In genomic region chr5:100823812-100824211, GRCh38 we compare ENCODE assay signal across 20 cellular contexts.
DNase-seq lines count a peak whose midpoint lies in the region; ATAC-seq, FAIRE-seq and TF ChIP-seq lines count a peak whose summit lies in the region.
"Had no signal": no experiment of that assay in that cellular context is flagged by ENCODE, and none has a peak within 500 bp of the region (broad histone marks: within the 10 kb centered on the region; RNA-seq: fewer than 3 reads in every experiment).

No MANE protein-coding gene starts in this region.

- no peaks in the 10 kb centered on the region for H4K20me1 ChIP-seq in H9 (ENCODE audit: control insufficient read depth, insufficient read depth, insufficient read length)

- no peak overlapping the region for H2BK120ac ChIP-seq in H9 (ENCODE audit: low read depth, low read length, poor library complexity, severe bottlenecking)

- TF ChIP-seq POLR2A in tibial nerve (IDR thresholded peaks at IDR 0.05), result no peak

- ATAC-seq in T-helper 17 cell, result no peak

- no peak overlapping the region for H3K56ac ChIP-seq in H9 (ENCODE audit: insufficient read length, low read depth, low read length)

- H3K4me3 Mint-ChIP-seq in H9 (no peak overlapping the region), T-helper 17 cell (no peak overlapping the region)
- H3K4me3 Mint-ChIP-seq: B cell; CD4-positive, alpha-beta T cell had no signal

- FAIRE-seq in GM19239 (lab: Jason Lieb, UNC), result peak; percentile 35
- FAIRE-seq: A204.1, GM12892 had no signal

- H2BK20ac ChIP-seq in H9 (ENCODE audit: low read depth, low read length, poor library complexity, severe bottlenecking), result no peak overlapping the region

- TF ChIP-seq EP300 in tibial nerve (IDR thresholded peaks at IDR 0.05), result no peak

- H2AK5ac ChIP-seq in H9 (ENCODE audit: insufficient read length, low read length), result no peak overlapping the region

- no peaks in the 10 kb centered on the region for H3K36me3 ChIP-seq in tibial nerve
- H3K36me3 ChIP-seq in effector memory CD4-positive, alpha-beta T cell (ENCODE audit: control insufficient read depth, insufficient read depth, low read length), result no peaks in the 10 kb centered on the region
- H3K36me3 ChIP-seq: HAP-1 had no signal

- H4K5ac ChIP-seq in H9 (ENCODE audit: insufficient read length, low read depth, low read length), result no peak overlapping the region

- DNase-seq in GM19239 (ENCODE audit: insufficient read length, low spot score), result no peak
- no peak for DNase-seq in H9
- DNase-seq in T-helper 17 cell, result no peak
- no peak for DNase-seq in epithelial cell of prostate (ENCODE audit: low read depth, low spot score)
- DNase-seq in tibial nerve (ENCODE audit: low spot score in 2 of 2), result no peak
- DNase-seq in OCI-M2 (lab: John Stamatoyannopoulos, UW; ENCODE audit: unreplicated experiment), result no peak
- no peak for DNase-seq in T1000 (lab: John Stamatoyannopoulos, UW)
- DNase-seq in effector memory CD4-positive, alpha-beta T cell, result no peak
- DNase-seq: C1 segment of cervical spinal cord; Calu3; CD4-positive, alpha-beta T cell; DMS153; DND-41; GDM1; GOT3; IMR-90 had no signal

- H2AFZ ChIP-seq in H9 (ENCODE audit: low read length), result no peak overlapping the region

- H3K9me3 ChIP-seq in H9 (ENCODE audit: control insufficient read depth, low read depth, low read length) (no peaks in the 10 kb centered on the region), T-helper 17 cell (ENCODE audit: control insufficient read depth, low read length, poor library complexity, severe bottlenecking) (no peaks in the 10 kb centered on the region), tibial nerve (no peaks in the 10 kb centered on the region)
- no peaks in the 10 kb centered on the region for H3K9me3 ChIP-seq in effector memory CD4-positive, alpha-beta T cell (ENCODE audit: control insufficient read depth, low read length)
- H3K9me3 ChIP-seq: HAP-1 had no signal

- no peaks in the 10 kb centered on the region for H3K79me1 ChIP-seq in H9 (ENCODE audit: insufficient read depth, low read depth, low read length, poor library complexity, severe bottlenecking)

- no peak overlapping the region for H4K91ac ChIP-seq in H9 (ENCODE audit: insufficient read length, low read depth, low read length)

- H3K27me3 Mint-ChIP-seq in H9 (ENCODE audit: low read depth), result no peaks in the 10 kb centered on the region
- H3K27me3 Mint-ChIP-seq in T-helper 17 cell, result no peaks in the 10 kb centered on the region
- H3K27me3 Mint-ChIP-seq: B cell; CD4-positive, alpha-beta T cell had no signal

- H3K4ac ChIP-seq in H9 (ENCODE audit: low read depth, low read length), result no peak overlapping the region

- H3K27me3 ChIP-seq in H9 (ENCODE audit: insufficient read depth, low read length) (no peaks in the 10 kb centered on the region), tibial nerve (no peaks in the 10 kb centered on the region)
- H3K27me3 ChIP-seq in effector memory CD4-positive, alpha-beta T cell (replicated peaks; ENCODE audit: control insufficient read depth, insufficient read depth, low read length, poor library complexity, severe bottlenecking), result no peaks in the 10 kb centered on the region

- no peaks in the 10 kb centered on the region for H3K9me3 Mint-ChIP-seq in H9
- H3K9me3 Mint-ChIP-seq: CD4-positive, alpha-beta T cell had no signal

- H3K4me1 ChIP-seq in H9 (ENCODE audit: insufficient read depth, low read length), result no peaks in the 10 kb centered on the region; the same call in 1 of the 2 replicates
- peaks cover 0 to 22% (median 9%) of the 10 kb centered on the region in 4 donors for H3K4me1 ChIP-seq in tibial nerve
- peaks cover 7% of the 10 kb centered on the region for H3K4me1 ChIP-seq in effector memory CD4-positive, alpha-beta T cell (ENCODE audit: control insufficient read depth, insufficient read depth, low read length, poor library complexity, severe bottlenecking)

- H3K4me1 Mint-ChIP-seq in H9 (peaks cover 12 to 26% of the 10 kb centered on the region in 2 experiments), T-helper 17 cell (peaks cover 33% of the 10 kb centered on the region)

- no CpG with 5 or more reads among the region's 2 CpGs for WGBS in H9 (ENCODE audit: extremely low coverage, insufficient read length, low lambda C conversion rate)
- 84 to 91% methylated on average over 2 of the region's 2 CpGs for WGBS in tibial nerve, 2 donors

- no peak overlapping the region for H2BK15ac ChIP-seq in H9 (ENCODE audit: low read depth, low read length)

- H3K36me3 Mint-ChIP-seq in H9 (ENCODE audit: insufficient read depth in 1 of 3, low read depth in 3 of 3), result no peaks in the 10 kb centered on the region; a peak in 1 of 7 replicates
- no peaks in the 10 kb centered on the region for H3K36me3 Mint-ChIP-seq in T-helper 17 cell (ENCODE audit: low read depth)

- no peak overlapping the region for H3T11ph ChIP-seq in H9 (ENCODE audit: low read length)

- H3K23me2 ChIP-seq in H9 (ENCODE audit: insufficient read length, low read depth, low read length, poor library complexity, severe bottlenecking), result no peaks in the 10 kb centered on the region

- no peak overlapping the region for H3K27ac ChIP-seq in H9 (ENCODE audit: insufficient read length, low read depth, low read length)
- peak overlapping the region; percentile 84 for H3K27ac ChIP-seq in epithelial cell of prostate
- no peak overlapping the region for H3K27ac ChIP-seq in tibial nerve
- H3K27ac ChIP-seq in effector memory CD4-positive, alpha-beta T cell (ENCODE audit: insufficient read depth, low read length, poor library complexity, severe bottlenecking), result no peak overlapping the region

- H2BK5ac ChIP-seq in H9 (ENCODE audit: insufficient read length, low read length), result no peak overlapping the region

- H3K23ac ChIP-seq in H9 (ENCODE audit: insufficient read length, low read depth, low read length), result no peak overlapping the region

- no peak overlapping the region for H2BK12ac ChIP-seq in H9 (ENCODE audit: insufficient read length, low read depth, low read length)

- no peaks in the 10 kb centered on the region for H3K79me2 ChIP-seq in H9 (ENCODE audit: insufficient read depth, low read length)

- no peak overlapping the region for H3K9ac ChIP-seq in H9 (ENCODE audit: extremely low read depth, insufficient read length, low read length)

- H3K18ac ChIP-seq in H9 (ENCODE audit: insufficient read length, low read depth, low read length), result no peak overlapping the region

- H3K27ac Mint-ChIP-seq in H9 (peak overlapping the region in 2 of 3 experiments; percentile 14 to 34; a peak in 1 of 7 replicates), T-helper 17 cell (peak overlapping the region; percentile 11)
- H3K27ac Mint-ChIP-seq: B cell; CD4-positive, alpha-beta T cell had no signal

- TF ChIP-seq CTCF in H9 (conservative IDR thresholded peaks at IDR 0.05) (no peak), tibial nerve (IDR thresholded peaks at IDR 0.05) (no peak)

- H4K8ac ChIP-seq in H9 (replicated peaks; ENCODE audit: insufficient read length, low read depth, low read length), result no peak overlapping the region

- H3K4me3 ChIP-seq in tibial nerve, result no peak overlapping the region
- no peak overlapping the region for H3K4me3 ChIP-seq in effector memory CD4-positive, alpha-beta T cell (ENCODE audit: insufficient read depth, low read depth, low read length, poor library complexity, severe bottlenecking)
- H3K4me3 ChIP-seq: HAP-1 had no signal

- H3K4me2 ChIP-seq in H9 (ENCODE audit: insufficient read depth, insufficient read length, low read length), result no peak overlapping the region

- no peak overlapping the region for H3K14ac ChIP-seq in H9 (ENCODE audit: insufficient read depth, low read length)
